9 cellular contexts compared by ENCODE assay signal in the genomic region with DNA sequence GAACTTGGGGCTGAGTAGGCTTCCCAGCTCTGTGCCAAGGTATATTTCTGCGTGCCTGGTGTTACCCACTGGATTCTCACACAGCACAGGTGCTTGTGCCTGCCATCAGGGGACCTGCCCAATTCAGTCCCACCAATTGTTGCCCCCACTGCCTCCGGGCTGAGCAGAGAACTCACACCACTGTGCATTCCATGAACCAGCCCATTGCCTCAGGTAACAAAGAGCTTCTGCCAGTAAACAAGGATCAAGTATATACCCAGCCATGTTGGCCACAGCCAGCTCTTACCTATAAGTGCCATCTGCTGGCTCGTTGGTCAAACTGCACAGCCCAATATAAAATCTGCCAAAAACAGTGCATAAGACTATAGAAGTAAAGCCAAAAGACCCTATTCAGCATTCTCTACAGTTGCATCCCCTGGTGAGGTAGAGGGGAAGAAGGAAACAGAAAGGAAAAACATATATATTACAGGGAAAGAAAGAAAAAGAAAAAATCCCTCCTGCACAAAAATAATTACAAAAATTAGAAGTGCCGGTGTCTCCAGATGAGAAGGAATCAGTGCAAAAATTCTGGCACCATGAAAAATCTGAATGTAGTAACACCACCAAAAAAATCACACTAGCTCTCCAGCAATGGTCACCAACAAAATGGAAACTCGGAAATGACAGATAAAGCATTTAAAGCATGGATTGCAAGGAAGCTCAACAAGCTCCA.
DNase-seq lines count a peak whose midpoint lies in the region; ATAC-seq and TF ChIP-seq lines count a peak whose summit lies in the region.
"Had no signal": no experiment of that assay in that cellular context is flagged by ENCODE, and none has a peak within 500 bp of the region (broad histone marks: within the 10 kb centered on the region; RNA-seq: fewer than 3 reads in every experiment).

No MANE protein-coding gene starts in this region.

- H3K36me3 Mint-ChIP-seq in activated naive CD4-positive, alpha-beta T cell treated with anti-CD3 and anti-CD28 coated beads for 36 hours (ENCODE audit: low read depth) = no peaks in the 10 kb centered on the region
- peaks cover 10% of the 10 kb centered on the region for H3K36me3 Mint-ChIP-seq in nephron progenitor cell (ENCODE audit: low read depth)

- peak; percentile 5 for DNase-seq in activated naive CD4-positive, alpha-beta T cell treated with anti-CD3 and anti-CD28 coated beads for 36 hours
- DNase-seq in activated naive CD4-positive, alpha-beta T cell (lab: John Stamatoyannopoulos, UW) = no peak
- peak; percentile 21 for DNase-seq in NCI-H2029 (lab: John Stamatoyannopoulos, UW)
- peak; percentile 76 for DNase-seq in choroid plexus epithelial cell (ENCODE audit: low read depth)
- DNase-seq in nephron progenitor cell = no peak
- DNase-seq in activated T-cell treated with anti-CD3 and anti-CD28 coated beads, Interleukin-2, amount 50 U/mL, for 1 hour = no peak
- DNase-seq in activated gamma-delta T cell (lab: John Stamatoyannopoulos, UW) = no peak

- CTCF ChIA-PET in activated naive CD4-positive, alpha-beta T cell treated with anti-CD3 and anti-CD28 coated beads for 36 hours (lab: Charles Lee) = interaction anchor here (1.2 kb wide), 1 partner anchor 11 kb away, joined by 4 read pairs; no protein-coding TSS in a partner anchor

- H3K27ac Mint-ChIP-seq in activated naive CD4-positive, alpha-beta T cell treated with anti-CD3 and anti-CD28 coated beads for 36 hours = no peak overlapping the region
- H3K27ac Mint-ChIP-seq in nephron progenitor cell = no peak overlapping the region

- no peak overlapping the region for H3K4me3 Mint-ChIP-seq in activated naive CD4-positive, alpha-beta T cell treated with anti-CD3 and anti-CD28 coated beads for 36 hours
- H3K4me3 Mint-ChIP-seq in nephron progenitor cell = no peak overlapping the region
- H3K4me3 Mint-ChIP-seq: central memory CD8-positive, alpha-beta T cell had no signal

- peak; percentile 82 for TF ChIP-seq CTCF in choroid plexus epithelial cell (conservative IDR thresholded peaks at IDR 0.05; ENCODE audit: low read depth, low read length)
- TF ChIP-seq CTCF in nephron progenitor cell (IDR thresholded peaks at IDR 0.05) = peak; percentile 36

- no peaks in the 10 kb centered on the region for H3K27me3 Mint-ChIP-seq in activated naive CD4-positive, alpha-beta T cell treated with anti-CD3 and anti-CD28 coated beads for 36 hours (ENCODE audit: low read depth)
- peaks cover 3% of the 10 kb centered on the region for H3K27me3 Mint-ChIP-seq in nephron progenitor cell (ENCODE audit: low read depth, poor library complexity)
- H3K27me3 Mint-ChIP-seq: central memory CD8-positive, alpha-beta T cell had no signal

- H3K4me1 Mint-ChIP-seq in activated naive CD4-positive, alpha-beta T cell treated with anti-CD3 and anti-CD28 coated beads for 36 hours (ENCODE audit: low read depth) = no peaks in the 10 kb centered on the region
- H3K4me1 Mint-ChIP-seq in nephron progenitor cell = no peaks in the 10 kb centered on the region
- H3K4me1 Mint-ChIP-seq: central memory CD8-positive, alpha-beta T cell had no signal

- peak; percentile 78 for ATAC-seq in HG02623 (IDR thresholded peaks at IDR 0.05; ENCODE audit: unreplicated experiment)

- intact Hi-C loops in activated naive CD4-positive, alpha-beta T cell treated with anti-CD3 and anti-CD28 coated beads for 36 hours (cut with micrococcal nuclease) = no loop called here

- H3K9me3 Mint-ChIP-seq in activated naive CD4-positive, alpha-beta T cell treated with anti-CD3 and anti-CD28 coated beads for 36 hours = peaks cover 5% of the 10 kb centered on the region
- H3K9me3 Mint-ChIP-seq in nephron progenitor cell = peaks cover 58% of the 10 kb centered on the region

- H3K4me3 ChIP-seq in choroid plexus epithelial cell (ENCODE audit: low read depth, low read length) = no peak overlapping the region

Comparison
In these comparisons a context has a peak if more than half of its experiments do, and no peak if none do; other contexts are left out.
1. DNase-seq: peak in activated naive CD4-positive, alpha-beta T cell treated with anti-CD3 and anti-CD28 coated beads for 36 hours (single experiment), NCI-H2029 (single experiment) and choroid plexus epithelial cell (single experiment); none in activated naive CD4-positive, alpha-beta T cell (0 of 4), nephron progenitor cell (single experiment), activated T-cell treated with anti-CD3 and anti-CD28 coated beads, Interleukin-2, amount 50 U/mL, for 1 hour (single experiment) and activated gamma-delta T cell (single experiment).